Comparison of ENCODE assay signal across 18 cellular contexts in the genomic region with DNA sequence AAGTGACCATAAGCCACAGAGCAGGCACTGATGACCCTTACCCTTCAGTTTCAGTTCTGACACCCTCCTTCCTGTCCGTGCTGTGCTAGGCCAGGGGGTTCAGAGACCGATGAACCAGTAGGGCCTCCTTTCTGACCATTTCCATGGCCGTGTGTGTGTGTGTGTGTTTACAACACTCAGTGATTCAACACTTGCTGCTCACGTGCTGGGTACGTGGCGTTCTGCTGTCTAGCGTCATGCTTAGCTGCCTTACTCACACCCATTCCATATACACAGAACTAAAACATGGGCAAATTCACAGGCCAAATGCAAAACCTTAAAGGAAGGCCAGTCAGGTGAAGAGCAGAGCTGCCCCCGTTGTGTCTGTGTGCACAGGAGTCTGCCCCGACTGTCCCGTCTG.
DNase-seq lines count a peak whose midpoint lies in the region; ATAC-seq, FAIRE-seq and TF ChIP-seq lines count a peak whose summit lies in the region.
"Had no signal": no experiment of that assay in that cellular context is flagged by ENCODE, and none has a peak within 500 bp of the region (broad histone marks: within the 10 kb centered on the region; RNA-seq: fewer than 3 reads in every experiment).

No MANE protein-coding gene starts in this region.

- H3K4me3 Mint-ChIP-seq in WTC11: no peak overlapping the region
- H3K4me3 Mint-ChIP-seq: CD14-positive monocyte; CD8-positive, alpha-beta T cell; HFFc6 had no signal

- POLR2A ChIA-PET in HepG2 (lab: Yijun Ruan, JAX): no interaction called here
- POLR2A ChIA-PET in WTC11 (lab: Charles Lee): no interaction called here

- H3K4me2 ChIP-seq in HepG2 (ENCODE audit: low read depth, low read length): peak overlapping the region; percentile 76

- no peaks in the 10 kb centered on the region for H3K79me2 ChIP-seq in HepG2 (ENCODE audit: insufficient read depth, low read length)

- no TSS peak for BruUV-seq in HepG2 (replicated peaks; lab: Mats Ljungman, UMichigan)

- peaks cover 30% of the 10 kb centered on the region for H3K36me3 Mint-ChIP-seq in WTC11
- H3K36me3 Mint-ChIP-seq: CD14-positive monocyte; CD8-positive, alpha-beta T cell had no signal

- no peak for TF ChIP-seq RAD21 in HepG2 (CRISPR knock-in tag; IDR thresholded peaks at IDR 0.05)

- H3K36me3 ChIP-seq in HepG2 (replicated peaks in 1 of 2; ENCODE audit: control insufficient read depth in 1 of 2, insufficient read depth in 2 of 2, low read length in 2 of 2) (no peaks in the 10 kb centered on the region), right lobe of liver (no peaks in the 10 kb centered on the region), MG63 (no peaks in the 10 kb centered on the region)
- H3K36me3 ChIP-seq: HAP-1 had no signal

- H3K9ac ChIP-seq in HepG2 (ENCODE audit: insufficient read depth, low read depth, low read length): no peak overlapping the region

- H3K4me1 Mint-ChIP-seq in WTC11: no peaks in the 10 kb centered on the region
- H3K4me1 Mint-ChIP-seq: CD14-positive monocyte had no signal

- no peaks in the 10 kb centered on the region; a peak in 1 of 5 replicates for H3K27me3 ChIP-seq in HepG2 (ENCODE audit: control insufficient read depth in 1 of 2, insufficient read depth in 2 of 2, low read length in 2 of 2)
- H3K27me3 ChIP-seq in right lobe of liver: no peaks in the 10 kb centered on the region
- no peaks in the 10 kb centered on the region; the same call in 1 of the 2 replicates for H3K27me3 ChIP-seq in MG63

- TF ChIP-seq POLR2A in HepG2 (IDR thresholded peaks at IDR 0.05; ENCODE audit: insufficient read depth in 1 of 2, low read depth in 2 of 2, low read length in 2 of 2) (no peak), right lobe of liver (IDR thresholded peaks at IDR 0.05) (no peak)

- H2AFZ ChIP-seq in HepG2 (ENCODE audit: low read length): peak overlapping the region; percentile 68

- H3K27ac Mint-ChIP-seq in WTC11: no peak overlapping the region
- H3K27ac Mint-ChIP-seq: CD8-positive, alpha-beta T cell; HFFc6 had no signal

- H3K9me3 Mint-ChIP-seq in WTC11: peaks cover 71% of the 10 kb centered on the region

- CTCF ChIA-PET in HepG2 (lab: Yijun Ruan, JAX; ENCODE audit: low intra/inter-chr PET ratio, low total read pairs): no interaction called here
- CTCF ChIA-PET in WTC11 (lab: Charles Lee): interaction anchor here (0.9 kb wide), 1 partner anchor 13 kb away, joined by 3 read pairs; no protein-coding TSS in a partner anchor

- no peak for TF ChIP-seq CTCF in HepG2 (CRISPR knock-in tag; IDR thresholded peaks at IDR 0.05)
- no peak for TF ChIP-seq CTCF in right lobe of liver (IDR thresholded peaks at IDR 0.05)
- no peak for TF ChIP-seq CTCF in WTC11 (IDR thresholded peaks at IDR 0.05)
- no peak for TF ChIP-seq CTCF in foreskin fibroblast (IDR thresholded peaks at IDR 0.05; ENCODE audit: low read depth, low read length)

- intact Hi-C loops in HepG2 (cut with micrococcal nuclease; ENCODE audit: unreplicated experiment) (no loop called here), right lobe of liver (cut with DNase I) (no loop called here), Right ventricle myocardium superior (cut with DNase I) (no loop called here)

- DNase-seq in HepG2 (ENCODE audit: low spot score): no peak
- no peak for DNase-seq in right lobe of liver
- no peak for DNase-seq in WTC11 (ENCODE audit: low spot score)
- DNase-seq in foreskin fibroblast: peak; percentile 14 to 36
- no peak for DNase-seq in cerebellum (ENCODE audit: low spot score)
- no peak for DNase-seq in MG63
- DNase-seq in Right ventricle myocardium superior: no peak
- DNase-seq: CD8-positive, alpha-beta T cell; COR-L47; DMS153; DMS79 treated with DMSO at 0.1 percent for 48 hours; HFFc6 had no signal

- TF ChIP-seq EP300 in HepG2 (IDR thresholded peaks at IDR 0.05; ENCODE audit: low read depth in 2 of 2, low read length in 2 of 2): no peak
- 0 out of 2 replicates have a peak, but pooled peaks have one; percentile 12 for TF ChIP-seq EP300 in HepG2 (CRISPR knock-in tag; IDR thresholded peaks at IDR 0.05; ENCODE audit: borderline replicate concordance)

- H3K27me3 Mint-ChIP-seq in WTC11 (ENCODE audit: low read depth): peaks cover 24% of the 10 kb centered on the region

- H3K9me3 ChIP-seq in HepG2 (ENCODE audit: low read length): peaks cover 12% of the 10 kb centered on the region; the same call in 1 of the 2 replicates
- H3K9me3 ChIP-seq in right lobe of liver: no peaks in the 10 kb centered on the region
- no peaks in the 10 kb centered on the region for H3K9me3 ChIP-seq in MG63

- H3K4me3 ChIP-seq in HepG2 (replicated peaks in 1 of 3; ENCODE audit: insufficient read depth in 1 of 3, low read depth in 2 of 3, low read length in 3 of 3): peak overlapping the region in 2 of 3 experiments; percentile 27 to 33; a peak in 4 of 6 replicates
- no peak overlapping the region for H3K4me3 ChIP-seq in right lobe of liver
- H3K4me3 ChIP-seq in foreskin fibroblast (ENCODE audit: low read depth in 1 of 2, low read length in 2 of 2): no peak overlapping the region
- no peak overlapping the region for H3K4me3 ChIP-seq in MG63
- H3K4me3 ChIP-seq: HAP-1 had no signal

- in situ Hi-C loops in HepG2 (cut with HindIII; ENCODE audit: extremely low pct_ligation_motif_present, low pct_unique_long_range_greater_than_20kb): no loop called here

- WGBS in HepG2 (ENCODE audit: low lambda C conversion rate): 13% methylated on average over 10 of the region's 10 CpGs
- 68% methylated on average over 7 of the region's 10 CpGs for WGBS in right lobe of liver (ENCODE audit: insufficient coverage, low coverage, low lambda C conversion rate, missing lambda C conversion rate)

- H3K4me1 ChIP-seq in HepG2 (ENCODE audit: insufficient read depth, low read length): peaks cover 27% of the 10 kb centered on the region
- no peaks in the 10 kb centered on the region for H3K4me1 ChIP-seq in right lobe of liver
- H3K4me1 ChIP-seq: HAP-1 had no signal

- no peak overlapping the region for H3K27ac ChIP-seq in HepG2 (ENCODE audit: extremely low read length, insufficient read depth, low read length)
- H3K27ac ChIP-seq in right lobe of liver: no peak overlapping the region
- H3K27ac ChIP-seq: 22Rv1, HL-60 had no signal

- ATAC-seq in HepG2: peak; percentile 76
- no peak for ATAC-seq in right lobe of liver
- ATAC-seq in WTC11: no peak
- no peak for ATAC-seq in Right ventricle myocardium superior (ENCODE audit: poor library complexity)
- ATAC-seq: CD8-positive, alpha-beta T cell had no signal

- FAIRE-seq in HepG2 (lab: Jason Lieb, UNC): peak; percentile 44
- FAIRE-seq: D721Med, H1 had no signal

- H4K20me1 ChIP-seq in HepG2 (ENCODE audit: insufficient read depth, low read length): no peaks in the 10 kb centered on the region

TF ChIP-seq in HepG2, 621 proteins besides CTCF, POLR2A, EP300 and RAD21 (continues in another document):
- TF ChIP-seq GABPB1 (CRISPR knock-in tag; IDR thresholded peaks at IDR 0.05) (peak; percentile 39; the same call in 1 of the 2 replicates), ZFX (CRISPR knock-in tag; IDR thresholded peaks at IDR 0.05; ENCODE audit: low read depth) (peak; percentile 69), SALL2 (CRISPR knock-in tag; IDR thresholded peaks at IDR 0.05) (0 out of 2 replicates have a peak, but pooled peaks have one; percentile 33)
- TF ChIP-seq, protein P1, sequence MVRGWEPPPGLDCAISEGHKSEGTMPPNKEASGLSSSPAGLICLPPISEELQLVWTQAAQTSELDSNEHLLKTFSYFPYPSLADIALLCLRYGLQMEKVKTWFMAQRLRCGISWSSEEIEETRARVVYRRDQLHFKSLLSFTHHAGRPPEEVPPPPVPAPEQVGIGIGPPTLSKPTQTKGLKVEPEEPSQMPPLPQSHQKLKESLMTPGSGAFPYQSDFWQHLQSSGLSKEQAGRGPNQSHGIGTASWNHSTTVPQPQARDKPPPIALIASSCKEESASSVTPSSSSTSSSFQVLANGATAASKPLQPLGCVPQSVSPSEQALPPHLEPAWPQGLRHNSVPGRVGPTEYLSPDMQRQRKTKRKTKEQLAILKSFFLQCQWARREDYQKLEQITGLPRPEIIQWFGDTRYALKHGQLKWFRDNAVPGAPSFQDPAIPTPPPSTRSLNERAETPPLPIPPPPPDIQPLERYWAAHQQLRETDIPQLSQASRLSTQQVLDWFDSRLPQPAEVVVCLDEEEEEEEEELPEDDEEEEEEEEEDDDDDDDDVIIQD (CRISPR knock-in tag; IDR thresholded peaks at IDR 0.05; ENCODE audit: low read depth): 0 out of 2 replicates have a peak, but pooled peaks have one; percentile 11

TF ChIP-seq in WTC11, 78 proteins besides CTCF, POLR2A, EP300 and RAD21 (continues in another document):
- TF ChIP-seq, protein P2, sequence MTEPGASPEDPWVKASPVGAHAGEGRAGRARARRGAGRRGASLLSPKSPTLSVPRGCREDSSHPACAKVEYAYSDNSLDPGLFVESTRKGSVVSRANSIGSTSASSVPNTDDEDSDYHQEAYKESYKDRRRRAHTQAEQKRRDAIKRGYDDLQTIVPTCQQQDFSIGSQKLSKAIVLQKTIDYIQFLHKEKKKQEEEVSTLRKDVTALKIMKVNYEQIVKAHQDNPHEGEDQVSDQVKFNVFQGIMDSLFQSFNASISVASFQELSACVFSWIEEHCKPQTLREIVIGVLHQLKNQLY (CRISPR knock-in tag; IDR thresholded peaks at IDR 0.05): no peak
- TF ChIP-seq GABPB1 (CRISPR knock-in tag; IDR thresholded peaks at IDR 0.05): peak; percentile 75
- TF ChIP-seq HMGA2 (CRISPR knock-in tag; IDR thresholded peaks at IDR 0.05): no peak
- TF ChIP-seq ZNF121 (CRISPR knock-in tag; IDR thresholded peaks at IDR 0.05): no peak
- TF ChIP-seq, protein P3, sequence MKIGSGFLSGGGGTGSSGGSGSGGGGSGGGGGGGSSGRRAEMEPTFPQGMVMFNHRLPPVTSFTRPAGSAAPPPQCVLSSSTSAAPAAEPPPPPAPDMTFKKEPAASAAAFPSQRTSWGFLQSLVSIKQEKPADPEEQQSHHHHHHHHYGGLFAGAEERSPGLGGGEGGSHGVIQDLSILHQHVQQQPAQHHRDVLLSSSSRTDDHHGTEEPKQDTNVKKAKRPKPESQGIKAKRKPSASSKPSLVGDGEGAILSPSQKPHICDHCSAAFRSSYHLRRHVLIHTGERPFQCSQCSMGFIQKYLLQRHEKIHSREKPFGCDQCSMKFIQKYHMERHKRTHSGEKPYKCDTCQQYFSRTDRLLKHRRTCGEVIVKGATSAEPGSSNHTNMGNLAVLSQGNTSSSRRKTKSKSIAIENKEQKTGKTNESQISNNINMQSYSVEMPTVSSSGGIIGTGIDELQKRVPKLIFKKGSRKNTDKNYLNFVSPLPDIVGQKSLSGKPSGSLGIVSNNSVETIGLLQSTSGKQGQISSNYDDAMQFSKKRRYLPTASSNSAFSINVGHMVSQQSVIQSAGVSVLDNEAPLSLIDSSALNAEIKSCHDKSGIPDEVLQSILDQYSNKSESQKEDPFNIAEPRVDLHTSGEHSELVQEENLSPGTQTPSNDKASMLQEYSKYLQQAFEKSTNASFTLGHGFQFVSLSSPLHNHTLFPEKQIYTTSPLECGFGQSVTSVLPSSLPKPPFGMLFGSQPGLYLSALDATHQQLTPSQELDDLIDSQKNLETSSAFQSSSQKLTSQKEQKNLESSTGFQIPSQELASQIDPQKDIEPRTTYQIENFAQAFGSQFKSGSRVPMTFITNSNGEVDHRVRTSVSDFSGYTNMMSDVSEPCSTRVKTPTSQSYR (CRISPR knock-in tag; IDR thresholded peaks at IDR 0.05): no peak
- no peak for TF ChIP-seq ETV6 (CRISPR knock-in tag; IDR thresholded peaks at IDR 0.05)

Comparison
In these comparisons a context has a peak if more than half of its experiments do, and no peak if none do; other contexts are left out.
1. H3K4me3 ChIP-seq: peak in HepG2 (2 of 3); none in right lobe of liver (0 of 3), foreskin fibroblast (0 of 2) and MG63 (single experiment).
2. DNase-seq: peak in foreskin fibroblast (2 of 2); none in HepG2 (single experiment), right lobe of liver (0 of 3), WTC11 (single experiment), cerebellum (single experiment), MG63 (single experiment) and Right ventricle myocardium superior (single experiment).